In genomic region chr12:108094250-108094649, GRCh38 we compare ENCODE assay signal across 9 cellular contexts. TPM values are rescaled to one million over a fixed set of nuclear protein-coding genes. Genes with fewer than 3 reads are reported as not detected.
"Had no signal": no experiment of that assay in that cellular context is flagged by ENCODE, and none has a peak within 500 bp of the region (broad histone marks: within the 10 kb centered on the region; RNA-seq: fewer than 3 reads in every experiment).

No MANE protein-coding gene starts in this region.

- H3K4me3 Mint-ChIP-seq: IgD-negative memory B cell had no signal

- H3K36me3 Mint-ChIP-seq: IgD-negative memory B cell had no signal

- ATAC-seq: HepG2 had no signal

- DNase-seq: IMR-90, KBM-7, KG1 had no signal

- FAIRE-seq: HepG2, HTR-8/SVneo had no signal

- H3K27ac ChIP-seq: HL-60 had no signal

- H3K27ac Mint-ChIP-seq: IgD-negative memory B cell had no signal

RNA-seq across cellular contexts. Expression of gene WSCD2, which starts 34.8 kb away (rescaled TPM):
- total RNA-seq: HepG2, HT-29, HT1080, IMR-90 had no signal
- polyA plus RNA-seq: HepG2, IMR-90 had no signal
